In the genomic region with DNA sequence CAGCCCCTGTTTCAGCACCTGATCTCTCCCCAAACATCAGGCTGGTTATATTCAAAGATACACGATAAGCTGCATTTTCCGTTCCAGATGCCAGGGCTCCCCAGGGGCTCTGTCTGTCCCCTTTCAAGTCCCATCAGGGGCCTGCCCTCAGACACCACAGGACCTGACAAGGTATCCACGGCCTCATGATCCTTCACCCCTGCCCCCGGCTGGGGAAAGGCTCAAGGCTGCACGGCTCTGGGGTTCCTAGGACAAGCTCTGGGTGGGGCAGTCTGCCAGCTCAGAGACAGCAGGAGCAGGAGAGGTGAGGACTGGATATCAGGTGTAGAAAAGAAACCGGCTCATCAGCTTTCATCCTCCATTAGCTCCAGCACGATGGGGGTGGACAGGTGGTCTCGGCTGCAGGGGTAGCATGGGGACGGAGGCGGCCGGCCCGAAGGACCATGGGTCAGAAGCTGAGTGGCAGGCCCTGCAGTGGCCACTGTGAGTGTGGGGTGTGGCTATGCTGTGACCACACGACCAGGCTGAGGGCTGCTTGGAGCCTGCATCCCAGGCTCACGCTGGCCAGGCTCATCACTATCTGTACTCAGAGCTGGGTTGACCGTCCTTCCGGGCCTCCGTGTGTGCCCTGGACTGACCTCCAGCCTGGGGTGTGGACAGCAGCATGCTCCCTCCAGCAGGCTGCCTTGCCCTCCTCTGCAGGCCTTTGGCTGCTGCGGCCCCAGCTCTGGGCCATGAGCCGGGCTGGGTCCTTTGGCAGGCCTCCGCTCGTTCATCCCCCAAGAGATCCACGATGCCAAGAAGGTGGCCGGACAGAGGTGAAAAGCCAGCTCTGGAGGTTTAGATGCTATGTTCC, we compare ENCODE assay signal across 1 cellular context.
TF ChIP-seq lines count a peak whose summit lies in the region.

No MANE protein-coding gene starts in this region.

TF ChIP-seq in K562, 482 proteins besides CTCF, POLR2A, EP300 and RAD21 (continued from another document):
- TF ChIP-seq, protein P1, sequence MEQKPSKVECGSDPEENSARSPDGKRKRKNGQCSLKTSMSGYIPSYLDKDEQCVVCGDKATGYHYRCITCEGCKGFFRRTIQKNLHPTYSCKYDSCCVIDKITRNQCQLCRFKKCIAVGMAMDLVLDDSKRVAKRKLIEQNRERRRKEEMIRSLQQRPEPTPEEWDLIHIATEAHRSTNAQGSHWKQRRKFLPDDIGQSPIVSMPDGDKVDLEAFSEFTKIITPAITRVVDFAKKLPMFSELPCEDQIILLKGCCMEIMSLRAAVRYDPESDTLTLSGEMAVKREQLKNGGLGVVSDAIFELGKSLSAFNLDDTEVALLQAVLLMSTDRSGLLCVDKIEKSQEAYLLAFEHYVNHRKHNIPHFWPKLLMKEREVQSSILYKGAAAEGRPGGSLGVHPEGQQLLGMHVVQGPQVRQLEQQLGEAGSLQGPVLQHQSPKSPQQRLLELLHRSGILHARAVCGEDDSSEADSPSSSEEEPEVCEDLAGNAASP (IDR thresholded peaks at IDR 0.05): no peak
TF ChIP-seq in K562: peak in this region for 0.
